18 cellular contexts compared by ENCODE assay signal in the genomic region with DNA sequence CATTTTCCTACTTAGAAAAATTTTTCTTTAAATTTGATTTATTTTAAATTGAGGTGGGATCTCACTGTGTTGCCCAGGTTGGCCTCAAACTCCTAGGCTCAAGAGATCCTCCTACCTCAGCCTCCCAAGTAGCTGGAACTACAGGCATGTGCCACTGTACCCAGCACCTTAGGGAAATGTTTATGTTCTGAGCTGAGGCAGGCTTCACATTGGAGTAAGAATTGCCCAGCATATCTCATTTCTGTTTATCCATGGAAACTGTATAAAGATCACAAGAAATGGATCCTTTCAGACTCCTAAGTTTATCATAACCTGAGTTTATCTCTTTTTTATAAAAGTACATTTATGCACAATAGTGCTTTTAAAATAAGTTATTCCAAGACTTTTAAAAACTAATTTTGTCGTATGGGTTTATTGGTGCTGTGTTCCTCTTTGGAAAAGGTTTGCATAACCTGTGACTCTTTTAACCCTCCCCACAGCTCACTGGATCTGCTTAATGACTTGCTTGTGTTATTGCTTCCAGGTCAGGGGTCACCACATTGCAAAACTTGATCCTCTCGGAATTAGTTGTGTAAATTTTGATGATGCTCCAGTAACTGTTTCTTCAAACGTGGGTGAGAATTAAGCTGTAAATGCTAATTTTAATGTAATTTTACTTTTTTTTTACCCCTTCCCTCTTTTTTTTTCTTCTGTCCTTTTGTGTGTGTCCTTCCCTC. TPM values are rescaled to one million over a fixed set of nuclear protein-coding genes. Genes with fewer than 3 reads are reported as not detected.
DNase-seq lines count a peak whose midpoint lies in the region; ATAC-seq, FAIRE-seq and TF ChIP-seq lines count a peak whose summit lies in the region.
"Had no signal": no experiment of that assay in that cellular context is flagged by ENCODE, and none has a peak within 500 bp of the region (broad histone marks: within the 10 kb centered on the region; RNA-seq: fewer than 3 reads in every experiment).

No MANE protein-coding gene starts in this region.

- in situ Hi-C loops in HepG2 (cut with HindIII; ENCODE audit: extremely low pct_ligation_motif_present, low pct_unique_long_range_greater_than_20kb): no loop called here
- in situ Hi-C loops in K562 (cut with MboI): no loop called here

- no peaks in the 10 kb centered on the region for H3F3A ChIP-seq in smooth muscle cell (ENCODE audit: low read depth)

- POLR2A ChIA-PET in HepG2 (lab: Yijun Ruan, JAX) (no interaction called here), K562 (lab: Yijun Ruan, JAX) (interaction anchor here (1.6 kb wide), 1 partner anchor 11 kb away, joined by 7 read pairs; no protein-coding TSS in a partner anchor)

- no peaks in the 10 kb centered on the region for H3K27me3 ChIP-seq in liver (ENCODE audit: control insufficient read depth in 4 of 4, insufficient read depth in 4 of 4, low read length in 3 of 4)
- H3K27me3 ChIP-seq in HepG2 (ENCODE audit: control insufficient read depth in 1 of 2, insufficient read depth in 2 of 2, low read length in 2 of 2): no peaks in the 10 kb centered on the region
- H3K27me3 ChIP-seq in K562 (ENCODE audit: control insufficient read depth in 2 of 2, insufficient read depth in 2 of 2, low read length in 2 of 2): no peaks in the 10 kb centered on the region
- H3K27me3 ChIP-seq in smooth muscle cell (ENCODE audit: low read depth): no peaks in the 10 kb centered on the region

- peaks cover 23% of the 10 kb centered on the region for H3K4me1 Mint-ChIP-seq in nephron progenitor cell

- no peaks in the 10 kb centered on the region for H3K9me1 ChIP-seq in K562 (ENCODE audit: control insufficient read depth, insufficient read depth, low read length)

- intact Hi-C loops in HepG2 (cut with micrococcal nuclease; ENCODE audit: unreplicated experiment): no loop called here
- intact Hi-C loops in K562 (cut with micrococcal nuclease): no loop called here

- H3K79me2 ChIP-seq in HepG2 (ENCODE audit: insufficient read depth, low read length) (no peaks in the 10 kb centered on the region), K562 (ENCODE audit: control insufficient read depth, insufficient read depth, low read length) (0 out of 3 replicates have a peak, but pooled peaks cover 2% of the 10 kb centered on the region), smooth muscle cell (ENCODE audit: low read depth) (peaks cover 3% of the 10 kb centered on the region)

- H3K4me2 ChIP-seq in HepG2 (ENCODE audit: low read depth, low read length) (no peak overlapping the region), K562 (ENCODE audit: insufficient read depth, low read length) (no peak overlapping the region), smooth muscle cell (no peak overlapping the region)
- H3K4me2 ChIP-seq: A549, PC-9 had no signal

- H3K36me3 Mint-ChIP-seq in nephron progenitor cell (ENCODE audit: low read depth): peaks cover 17% of the 10 kb centered on the region

- H3K27me3 Mint-ChIP-seq in nephron progenitor cell (ENCODE audit: low read depth, poor library complexity): no peaks in the 10 kb centered on the region

- TF ChIP-seq EP300 in HepG2 (IDR thresholded peaks at IDR 0.05; ENCODE audit: low read depth in 2 of 2, low read length in 2 of 2): no peak
- no peak for TF ChIP-seq EP300 in HepG2 (CRISPR knock-in tag; IDR thresholded peaks at IDR 0.05; ENCODE audit: borderline replicate concordance)
- TF ChIP-seq EP300 in K562 (IDR thresholded peaks at IDR 0.05; ENCODE audit: low read length): no peak

- H3K9me3 Mint-ChIP-seq in nephron progenitor cell: no peaks in the 10 kb centered on the region

- CTCF ChIA-PET in HepG2 (lab: Yijun Ruan, JAX; ENCODE audit: low intra/inter-chr PET ratio, low total read pairs) (no interaction called here), K562 (lab: Yijun Ruan, JAX; ENCODE audit: low intra/inter-chr PET ratio) (no interaction called here)

- peak overlapping the region; percentile 12 for H3K4me3 Mint-ChIP-seq in nephron progenitor cell

- no peak overlapping the region for H3K4me3 ChIP-seq in liver (ENCODE audit: low read depth in 1 of 3, low read length in 3 of 3)
- no peak overlapping the region for H3K4me3 ChIP-seq in HepG2 (replicated peaks in 1 of 3; ENCODE audit: insufficient read depth in 1 of 3, low read depth in 2 of 3, low read length in 3 of 3)
- no peak overlapping the region for H3K4me3 ChIP-seq in K562
- no peak overlapping the region for H3K4me3 ChIP-seq in smooth muscle cell
- H3K4me3 ChIP-seq: A549, HAP-1, PC-9 had no signal

- ATAC-seq in HepG2 (no peak), K562 (no peak), HG02938 (IDR thresholded peaks at IDR 0.05; ENCODE audit: unreplicated experiment) (no peak), HG02885 (IDR thresholded peaks at IDR 0.05; ENCODE audit: poor library complexity, unreplicated experiment) (no peak), HG02870 (IDR thresholded peaks at IDR 0.05; ENCODE audit: unreplicated experiment) (no peak)
- ATAC-seq: A549, Right ventricle myocardium inferior had no signal

- peaks cover 2 to 13% (median 9%) of the 10 kb centered on the region in 4 donors for H3K36me3 ChIP-seq in liver (ENCODE audit: control insufficient read depth in 4 of 4, insufficient read depth in 3 of 4, low read depth in 1 of 4, low read length in 3 of 4)
- peaks cover 3 to 33% of the 10 kb centered on the region in 2 experiments; a peak in 3 of 5 replicates for H3K36me3 ChIP-seq in HepG2 (replicated peaks in 1 of 2; ENCODE audit: control insufficient read depth in 1 of 2, insufficient read depth in 2 of 2, low read length in 2 of 2)
- H3K36me3 ChIP-seq in K562 (ENCODE audit: control insufficient read depth, insufficient read depth, low read length): peaks cover 69% of the 10 kb centered on the region
- peaks cover 8% of the 10 kb centered on the region for H3K36me3 ChIP-seq in smooth muscle cell (ENCODE audit: low read depth)

- WGBS in liver: 47% methylated on average over 3 of the region's 3 CpGs
- 90% methylated on average over 3 of the region's 3 CpGs for WGBS in HepG2 (ENCODE audit: low lambda C conversion rate)
- WGBS in K562 (ENCODE audit: insufficient coverage, low coverage, missing lambda C conversion rate): 84% methylated on average over 3 of the region's 3 CpGs
- WGBS in smooth muscle cell (ENCODE audit: low lambda C conversion rate): 91% methylated on average over 3 of the region's 3 CpGs

- FAIRE-seq in HepG2 (lab: Jason Lieb, UNC) (no peak), K562 (lab: Jason Lieb, UNC) (no peak)
- FAIRE-seq: A549, GM18507 had no signal

- TF ChIP-seq CTCF in liver (IDR thresholded peaks at IDR 0.05; ENCODE audit: low read depth, low read length, missing input control) (no peak), HepG2 (CRISPR knock-in tag; IDR thresholded peaks at IDR 0.05) (no peak), K562 (IDR thresholded peaks at IDR 0.05 in 2 of 3, conservative IDR thresholded peaks at IDR 0.05 in 1 of 3; ENCODE audit: insufficient read depth in 2 of 3, low read depth in 1 of 3, low read length in 3 of 3) (no peak), nephron progenitor cell (IDR thresholded peaks at IDR 0.05) (no peak), smooth muscle cell (IDR thresholded peaks at IDR 0.05; ENCODE audit: borderline replicate concordance, insufficient read depth, poor library complexity, severe bottlenecking) (no peak)

- H3K9me3 ChIP-seq in liver (ENCODE audit: control insufficient read depth in 4 of 4, low read length in 3 of 4) (no peaks in the 10 kb centered on the region), HepG2 (ENCODE audit: low read length) (no peaks in the 10 kb centered on the region), K562 (replicated peaks; ENCODE audit: control insufficient read depth, insufficient read depth, low read depth, low read length) (no peaks in the 10 kb centered on the region), smooth muscle cell (replicated peaks; ENCODE audit: low read depth) (no peaks in the 10 kb centered on the region)
- H3K9me3 ChIP-seq: A549, HAP-1 had no signal

- DNase-seq in HepG2 (ENCODE audit: low spot score) (no peak), K562 (ENCODE audit: extremely low read depth in 1 of 4, low spot score in 3 of 4) (no peak), nephron progenitor cell (no peak), smooth muscle cell (lab: John Stamatoyannopoulos, UW; ENCODE audit: unreplicated experiment) (no peak)
- DNase-seq: Calu3; NCI-H345; NCI-H526 treated with DMSO at 0.1 percent for 48 hours; NK-92 treated with Interleukin-12 subunit alpha and Interleukin-12 subunit beta, amount 100 ng/mL, for 24 hours; PC-9 had no signal

- H3K9ac ChIP-seq in liver (ENCODE audit: low read depth in 1 of 2, low read length in 2 of 2): no peak overlapping the region
- H3K9ac ChIP-seq in HepG2 (ENCODE audit: insufficient read depth, low read depth, low read length): no peak overlapping the region
- H3K9ac ChIP-seq in K562 (ENCODE audit: insufficient read depth in 1 of 2, low read depth in 2 of 2, low read length in 2 of 2): no peak overlapping the region
- H3K9ac ChIP-seq in smooth muscle cell (ENCODE audit: low read depth): no peak overlapping the region

- H3K27ac ChIP-seq in liver (ENCODE audit: low read depth in 1 of 2, low read length in 2 of 2): no peak overlapping the region
- H3K27ac ChIP-seq in HepG2 (ENCODE audit: extremely low read length, insufficient read depth, low read length): no peak overlapping the region
- H3K27ac ChIP-seq in K562 (ENCODE audit: extremely low read depth, low read depth, low read length): no peak overlapping the region
- no peak overlapping the region for H3K27ac ChIP-seq in smooth muscle cell (ENCODE audit: low read depth)
- H3K27ac ChIP-seq: A549, C4-2B, PC-9 had no signal

- H2AFZ ChIP-seq in HepG2 (ENCODE audit: low read length) (no peak overlapping the region), K562 (ENCODE audit: low read depth, low read length) (no peak overlapping the region), smooth muscle cell (ENCODE audit: low read depth) (no peak overlapping the region)
- H2AFZ ChIP-seq: PC-9 had no signal

- BruUV-seq in HepG2 (replicated peaks; lab: Mats Ljungman, UMichigan) (no TSS peak), K562 (replicated peaks; lab: Mats Ljungman, UMichigan) (no TSS peak)

- TF ChIP-seq POLR2A in HepG2 (IDR thresholded peaks at IDR 0.05; ENCODE audit: insufficient read depth in 1 of 2, low read depth in 2 of 2, low read length in 2 of 2): no peak
- no peak for TF ChIP-seq POLR2A in K562 (conservative IDR thresholded peaks at IDR 0.05)

- peak overlapping the region; percentile 98 for H3K27ac Mint-ChIP-seq in nephron progenitor cell

- TF ChIP-seq RAD21 in liver (IDR thresholded peaks at IDR 0.05) (no peak), HepG2 (CRISPR knock-in tag; IDR thresholded peaks at IDR 0.05) (no peak), K562 (CRISPR knock-in tag; conservative IDR thresholded peaks at IDR 0.05 in 1 of 2, IDR thresholded peaks at IDR 0.05 in 1 of 2) (no peak)

- no peaks in the 10 kb centered on the region for H3K4me1 ChIP-seq in liver (ENCODE audit: control insufficient read depth in 4 of 4, insufficient read depth in 4 of 4, low read length in 3 of 4)
- H3K4me1 ChIP-seq in HepG2 (ENCODE audit: insufficient read depth, low read length): no peaks in the 10 kb centered on the region
- H3K4me1 ChIP-seq in K562 (replicated peaks in 1 of 2; ENCODE audit: control insufficient read depth in 2 of 2, insufficient read depth in 2 of 2, low read length in 2 of 2): no peaks in the 10 kb centered on the region
- no peaks in the 10 kb centered on the region for H3K4me1 ChIP-seq in smooth muscle cell (ENCODE audit: low read depth)
- H3K4me1 ChIP-seq: A549, HAP-1 had no signal

- H4K20me1 ChIP-seq in HepG2 (ENCODE audit: insufficient read depth, low read length) (no peaks in the 10 kb centered on the region), K562 (replicated peaks; ENCODE audit: control insufficient read depth, insufficient read depth, low read length) (no peaks in the 10 kb centered on the region), smooth muscle cell (ENCODE audit: low read depth) (no peaks in the 10 kb centered on the region)

RNA-seq across cellular contexts. Expression of a gene that starts 40.7 kb away (rescaled TPM):
- total RNA-seq in liver: 10 to 100 TPM; 49.6 to 71.2 TPM
- 10 to 100 TPM; 10.8 to 32.8 TPM for polyA plus RNA-seq in liver
- total RNA-seq in HepG2 (2016; rRNA removed; fragmentation: Illumina TruSeq; extraction: Trizol): 25.4 and 28.1 TPM in 2 replicates
- total RNA-seq in HepG2 (2016; cell fraction: cytosol; rRNA removed; fragmentation: Illumina TruSeq; extraction: Trizol; ENCODE audit: low read depth): 6.3 and 7.6 TPM in 2 replicates
- total RNA-seq in HepG2 (2016; cell fraction: insoluble cytoplasmic fraction; rRNA removed; fragmentation: Illumina TruSeq; extraction: Trizol): 21.2 and 24.9 TPM in 2 replicates
- total RNA-seq in HepG2 (2016; cell fraction: membrane; rRNA removed; fragmentation: Illumina TruSeq; extraction: Trizol): 6.7 and 7.3 TPM in 2 replicates
- 19.2 and 20.7 TPM in 2 replicates for total RNA-seq in HepG2 (2016; cell fraction: nucleus; rRNA removed; fragmentation: Illumina TruSeq; extraction: Trizol)
- 17.4 and 19.9 TPM in 2 replicates for polyA plus RNA-seq in HepG2 (2011; rRNA removed)
- 19.4 and 21.4 TPM in 2 replicates for polyA plus RNA-seq in HepG2 (2011; cell fraction: cytosol; rRNA removed)
- polyA plus RNA-seq in HepG2 (2011; cell fraction: nucleus; rRNA removed): 31.0 and 32.6 TPM in 2 replicates
- 17.8 and 24.0 TPM in 2 replicates for polyA plus RNA-seq in HepG2 (2012)
- 1.4 and 1.7 TPM in 2 replicates for polyA plus RNA-seq in HepG2 (2016; cell fraction: cytosol; fragmentation: Illumina TruSeq; extraction: Trizol; ENCODE audit: low read depth)
- 16.1 and 22.3 TPM in 2 replicates for polyA plus RNA-seq in HepG2 (2016; cell fraction: insoluble cytoplasmic fraction; fragmentation: Illumina TruSeq; extraction: Trizol; ENCODE audit: low read depth)
- polyA plus RNA-seq in HepG2 (2016; cell fraction: membrane; fragmentation: Illumina TruSeq; extraction: Trizol; ENCODE audit: low read depth): 2.9 and 3.9 TPM in 2 replicates
- 18.6 and 20.7 TPM in 2 replicates for polyA plus RNA-seq in HepG2 (2016; cell fraction: nucleus; fragmentation: Illumina TruSeq; extraction: Trizol; ENCODE audit: insufficient read depth, low read depth)
- 69.1 and 136 TPM in 2 replicates for polyA minus RNA-seq in HepG2 (2011; rRNA and poly(A)+ RNA removed; ENCODE audit: low replicate concordance)
- polyA minus RNA-seq in HepG2 (2011; cell fraction: cytosol; rRNA and poly(A)+ RNA removed): 32.5 and 32.6 TPM in 2 replicates
- polyA minus RNA-seq in HepG2 (2011; cell fraction: nucleus; rRNA and poly(A)+ RNA removed): 23.3 and 31.3 TPM in 2 replicates
- 67.1 and 99.5 TPM in 2 replicates for total RNA-seq in K562 (2011; cell fraction: chromatin; rRNA removed; ENCODE audit: low replicate concordance)
- total RNA-seq in K562 (2011; cell fraction: nucleolus; rRNA removed): 61.5 and 70.1 TPM in 2 replicates
- total RNA-seq in K562 (2011; cell fraction: nucleoplasm; rRNA removed): 49.3 and 64.3 TPM in 2 replicates
- 38.6 and 50.0 TPM in 2 replicates for total RNA-seq in K562 (2014; rRNA removed)
- total RNA-seq in K562 (2014; rRNA removed; fragmentation: Illumina TruSeq; extraction: Trizol): 20.5 and 21.8 TPM in 2 replicates
- total RNA-seq in K562 (2015; rRNA removed; fragmentation: Illumina TruSeq; extraction: Trizol): 19.4 and 20.2 TPM in 2 replicates
- total RNA-seq in K562 (2021): 80.3 and 86.6 TPM in 2 replicates
- polyA plus RNA-seq in K562 (2011; rRNA removed): 23.5 and 44.6 TPM in 2 replicates
- polyA plus RNA-seq in K562 (2011; cell fraction: cytosol; rRNA removed): 44.3 and 54.2 TPM in 2 replicates
- polyA plus RNA-seq in K562 (2011; cell fraction: nucleus; rRNA removed): 59.0 and 70.4 TPM in 2 replicates
- polyA plus RNA-seq in K562 (2012): 55.7 and 67.9 TPM in 2 replicates
- 58.8 and 59.1 TPM in 2 replicates for polyA plus RNA-seq in K562 (2014; fragmentation: Illumina TruSeq; extraction: Trizol)
- 1 to 10 TPM; 3.1 to 6.3 TPM for polyA plus RNA-seq in K562 (2014; fragmentation: Nextera tagmentation; extraction: Ambion mirVana)
- polyA plus RNA-seq in K562 (2014; rRNA removed): 31.4 and 31.6 TPM in 2 replicates
- polyA minus RNA-seq in K562 (2011; rRNA and poly(A)+ RNA removed): 66.0 and 68.6 TPM in 2 replicates
- 52.4 and 53.8 TPM in 2 replicates for polyA minus RNA-seq in K562 (2011; cell fraction: cytosol; rRNA and poly(A)+ RNA removed)
- 25.8 and 36.1 TPM in 2 replicates for polyA minus RNA-seq in K562 (2011; cell fraction: nucleus; rRNA and poly(A)+ RNA removed)
- 23.4 and 34.2 TPM in 2 replicates for total RNA-seq in smooth muscle cell
- 31.0 and 32.6 TPM in 2 replicates for polyA plus RNA-seq in smooth muscle cell
